Comparison of ENCODE assay signal across 1 cellular context in genomic region chr11:92879086-92879485, GRCh38.
TF ChIP-seq lines count a peak whose summit lies in the region.

No MANE protein-coding gene starts in this region.

TF ChIP-seq in GM23338, 12 proteins besides CTCF, POLR2A, EP300 and RAD21 (continued from another document):
- no peak for TF ChIP-seq ZNF462 (CRISPR knock-in tag; IDR thresholded peaks at IDR 0.05)
- no peak for TF ChIP-seq CREB1 (CRISPR knock-in tag; IDR thresholded peaks at IDR 0.05; ENCODE audit: low read depth)
- TF ChIP-seq POLR2AphosphoS5 (IDR thresholded peaks at IDR 0.05; ENCODE audit: low read depth): no peak
- no peak for TF ChIP-seq REST (IDR thresholded peaks at IDR 0.05; ENCODE audit: unreplicated experiment)
- TF ChIP-seq ZNF331 (CRISPR knock-in tag; IDR thresholded peaks at IDR 0.05; ENCODE audit: low read depth): no peak
- no peak for TF ChIP-seq JUNB (IDR thresholded peaks at IDR 0.05; ENCODE audit: unreplicated experiment)
- TF ChIP-seq EZH2 (IDR thresholded peaks at IDR 0.05; ENCODE audit: low read depth, unreplicated experiment): no peak
- no peak for TF ChIP-seq ETS1 (IDR thresholded peaks at IDR 0.05)
- no peak for TF ChIP-seq ZNF114 (CRISPR knock-in tag; IDR thresholded peaks at IDR 0.05)
